Comparison of ENCODE assay signal across 10 cellular contexts in genomic region chr15:75673426-75674247, GRCh38. TPM values are rescaled to one million over a fixed set of nuclear protein-coding genes. Genes with fewer than 3 reads are reported as not detected.
DNase-seq lines count a peak whose midpoint lies in the region; ATAC-seq and TF ChIP-seq lines count a peak whose summit lies in the region.
"Had no signal": no experiment of that assay in that cellular context is flagged by ENCODE, and none has a peak within 500 bp of the region (broad histone marks: within the 10 kb centered on the region; RNA-seq: fewer than 3 reads in every experiment).

No MANE protein-coding gene starts in this region.

- no peaks in the 10 kb centered on the region for H3K27me3 Mint-ChIP-seq in osteocyte (ENCODE audit: unreplicated experiment)
- H3K27me3 Mint-ChIP-seq: activated naive CD8-positive, alpha-beta T cell treated with anti-CD3 and anti-CD28 coated beads, Interleukin-2, amount 50 U/mL, for 24 hours had no signal

- H3K4me3 ChIP-seq in SJCRH30 (0 out of 2 replicates have a peak overlapping the region, but pooled peaks have one; percentile 1), fibroblast of the aortic adventitia (ENCODE audit: low read depth, low read length) (no peak overlapping the region)

- no peaks in the 10 kb centered on the region for H3K36me3 ChIP-seq in SJCRH30

- peaks cover 41% of the 10 kb centered on the region for H3K4me1 Mint-ChIP-seq in osteocyte (ENCODE audit: unreplicated experiment)
- H3K4me1 Mint-ChIP-seq: activated naive CD8-positive, alpha-beta T cell treated with anti-CD3 and anti-CD28 coated beads, Interleukin-2, amount 50 U/mL, for 24 hours had no signal

- no peaks in the 10 kb centered on the region for H3K9me3 Mint-ChIP-seq in osteocyte (ENCODE audit: unreplicated experiment)
- H3K9me3 Mint-ChIP-seq: activated naive CD8-positive, alpha-beta T cell treated with anti-CD3 and anti-CD28 coated beads, Interleukin-2, amount 50 U/mL, for 24 hours had no signal

- H3K27ac Mint-ChIP-seq in osteocyte (ENCODE audit: unreplicated experiment) = peak overlapping the region; percentile 83
- H3K27ac Mint-ChIP-seq: activated naive CD8-positive, alpha-beta T cell treated with anti-CD3 and anti-CD28 coated beads, Interleukin-2, amount 50 U/mL, for 24 hours had no signal

- no peak for TF ChIP-seq CTCF in fibroblast of the aortic adventitia (IDR thresholded peaks at IDR 0.05; ENCODE audit: insufficient read depth, low read length)
- no peak for TF ChIP-seq CTCF in osteocyte (IDR thresholded peaks at IDR 0.05)

- no peak for ATAC-seq in HG03135 (IDR thresholded peaks at IDR 0.05; ENCODE audit: unreplicated experiment)
- ATAC-seq: activated naive CD8-positive, alpha-beta T cell treated with anti-CD3 and anti-CD28 coated beads, Interleukin-2, amount 50 U/mL, for 24 hours had no signal

- no peaks in the 10 kb centered on the region for H3K9me3 ChIP-seq in SJCRH30 (replicated peaks)

- DNase-seq in AG08396 (ENCODE audit: low spot score) = peak; percentile 81
- DNase-seq in SJCRH30 = peak; percentile 61 to 66
- peak; percentile 80 for DNase-seq in fibroblast of the aortic adventitia (ENCODE audit: low read depth)
- DNase-seq in osteocyte (ENCODE audit: extremely low spot score, unreplicated experiment) = no peak
- DNase-seq in retina = no peak
- no peak for DNase-seq in NCI-H2196 treated with DMSO at 0.1 percent for 48 hours (lab: John Stamatoyannopoulos, UW; ENCODE audit: unreplicated experiment)
- DNase-seq in NOMO-1 (lab: John Stamatoyannopoulos, UW; ENCODE audit: unreplicated experiment in 2 of 2) = no peak
- DNase-seq: activated naive CD8-positive, alpha-beta T cell treated with anti-CD3 and anti-CD28 coated beads, Interleukin-2, amount 50 U/mL, for 24 hours had no signal

- H3K4me3 Mint-ChIP-seq in osteocyte (ENCODE audit: unreplicated experiment) = peak overlapping the region; percentile 18
- H3K4me3 Mint-ChIP-seq: activated naive CD8-positive, alpha-beta T cell treated with anti-CD3 and anti-CD28 coated beads, Interleukin-2, amount 50 U/mL, for 24 hours had no signal

- peaks cover under 1% of the 10 kb centered on the region for H3K36me3 Mint-ChIP-seq in osteocyte (ENCODE audit: unreplicated experiment)

- H3K4me1 ChIP-seq in SJCRH30 = peaks cover 26% of the 10 kb centered on the region

- peak overlapping the region; percentile 9; the same call in 1 of the 2 replicates for H3K27ac ChIP-seq in SJCRH30

- H3K27me3 ChIP-seq in SJCRH30 = no peaks in the 10 kb centered on the region

RNA-seq across cellular contexts. Expression of gene SNX33, which starts 25.9 kb away (rescaled TPM):
- total RNA-seq in SJCRH30 (2014; rRNA removed; shearing (Covaris generic)) = 7.4 and 8.3 TPM in 2 replicates
- total RNA-seq in fibroblast of the aortic adventitia (ENCODE audit: low replicate concordance) = 27.8 and 35.2 TPM in 2 replicates
- total RNA-seq in osteocyte = 36.3 and 36.7 TPM in 2 replicates

RNA-seq across cellular contexts. Expression of gene IMP3, which starts 33.6 kb away (rescaled TPM):
- total RNA-seq in SJCRH30 (2014; rRNA removed; shearing (Covaris generic)) = 58.5 and 60.9 TPM in 2 replicates
- 81.7 and 82.1 TPM in 2 replicates for total RNA-seq in fibroblast of the aortic adventitia (ENCODE audit: low replicate concordance)
- 31.9 and 36.5 TPM in 2 replicates for total RNA-seq in osteocyte

RNA-seq across cellular contexts. Expression of gene CSPG4, which starts 39.0 kb away (rescaled TPM):
- total RNA-seq in SJCRH30 (2014; rRNA removed; shearing (Covaris generic)) = 10.4 and 11.1 TPM in 2 replicates
- total RNA-seq in fibroblast of the aortic adventitia (ENCODE audit: low replicate concordance) = 12.0 and 27.8 TPM in 2 replicates
- 43.3 and 48.1 TPM in 2 replicates for total RNA-seq in osteocyte
- total RNA-seq: T-helper 2 cell treated with Interferon-gamma antibody and Interleukin-4, amounts not matched to agents 100 ng/mL and 5 ng/mL, for 36 hours had no signal

RNA-seq across cellular contexts. Expression of gene SNUPN, which starts 48.1 kb away (rescaled TPM):
- 23.5 and 26.5 TPM in 2 replicates for total RNA-seq in SJCRH30 (2014; rRNA removed; shearing (Covaris generic))
- total RNA-seq in fibroblast of the aortic adventitia (ENCODE audit: low replicate concordance) (41.5 and 43.3 TPM in 2 replicates), osteocyte (27.0 and 27.9 TPM in 2 replicates)

Comparison
In these comparisons a context has a peak if more than half of its experiments do, and no peak if none do; other contexts are left out.
1. DNase-seq: peak in AG08396 (single experiment), SJCRH30 (2 of 2) and fibroblast of the aortic adventitia (single experiment); none in osteocyte (single experiment), retina (single experiment), NCI-H2196 treated with DMSO at 0.1 percent for 48 hours (single experiment) and NOMO-1 (0 of 2).